Comparison of ENCODE assay signal across 1 cellular context in the genomic region with DNA sequence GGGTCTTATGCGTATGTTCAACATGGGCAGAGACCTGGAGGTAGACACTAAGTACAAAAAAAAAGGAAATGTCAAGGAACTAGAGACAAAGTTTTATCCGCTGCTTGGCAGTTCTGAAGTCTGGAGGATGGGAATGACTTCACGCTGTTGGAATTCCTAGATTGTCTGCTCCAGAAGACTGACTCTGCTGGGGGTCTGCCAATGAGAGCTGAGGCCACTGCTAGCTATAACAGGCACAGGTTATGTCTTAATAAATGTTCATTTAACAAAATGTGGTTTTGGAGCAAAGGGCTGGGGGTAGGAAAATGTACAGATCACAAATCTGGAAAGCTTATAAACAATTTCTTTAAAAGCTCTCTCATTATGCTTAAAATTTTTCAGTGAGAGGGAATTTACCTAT.
A peak's percentile ranks its signal among the peaks of the same experiment; 100 is the strongest.
TF ChIP-seq lines count a peak whose summit lies in the region.

No MANE protein-coding gene starts in this region.

TF ChIP-seq in SK-N-SH, 30 proteins besides CTCF, POLR2A, EP300 and RAD21:
- TF ChIP-seq MXI1 (IDR thresholded peaks at IDR 0.05; ENCODE audit: low read depth, low read length), result no peak
- TF ChIP-seq, protein P1, sequence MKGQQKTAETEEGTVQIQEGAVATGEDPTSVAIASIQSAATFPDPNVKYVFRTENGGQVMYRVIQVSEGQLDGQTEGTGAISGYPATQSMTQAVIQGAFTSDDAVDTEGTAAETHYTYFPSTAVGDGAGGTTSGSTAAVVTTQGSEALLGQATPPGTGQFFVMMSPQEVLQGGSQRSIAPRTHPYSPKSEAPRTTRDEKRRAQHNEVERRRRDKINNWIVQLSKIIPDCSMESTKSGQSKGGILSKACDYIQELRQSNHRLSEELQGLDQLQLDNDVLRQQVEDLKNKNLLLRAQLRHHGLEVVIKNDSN (IDR thresholded peaks at IDR 0.05; ENCODE audit: borderline replicate concordance, low read depth), result no peak
- peak; percentile 72; the same call in 1 of the 2 replicates for TF ChIP-seq TEAD4 (IDR thresholded peaks at IDR 0.05; ENCODE audit: borderline replicate concordance, insufficient read depth)
- TF ChIP-seq, protein P2, sequence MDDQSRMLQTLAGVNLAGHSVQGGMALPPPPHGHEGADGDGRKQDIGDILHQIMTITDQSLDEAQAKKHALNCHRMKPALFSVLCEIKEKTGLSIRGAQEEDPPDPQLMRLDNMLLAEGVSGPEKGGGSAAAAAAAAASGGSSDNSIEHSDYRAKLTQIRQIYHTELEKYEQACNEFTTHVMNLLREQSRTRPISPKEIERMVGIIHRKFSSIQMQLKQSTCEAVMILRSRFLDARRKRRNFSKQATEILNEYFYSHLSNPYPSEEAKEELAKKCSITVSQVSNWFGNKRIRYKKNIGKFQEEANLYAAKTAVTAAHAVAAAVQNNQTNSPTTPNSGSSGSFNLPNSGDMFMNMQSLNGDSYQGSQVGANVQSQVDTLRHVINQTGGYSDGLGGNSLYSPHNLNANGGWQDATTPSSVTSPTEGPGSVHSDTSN (IDR thresholded peaks at IDR 0.05), result peak; percentile 59
- TF ChIP-seq, protein P3, sequence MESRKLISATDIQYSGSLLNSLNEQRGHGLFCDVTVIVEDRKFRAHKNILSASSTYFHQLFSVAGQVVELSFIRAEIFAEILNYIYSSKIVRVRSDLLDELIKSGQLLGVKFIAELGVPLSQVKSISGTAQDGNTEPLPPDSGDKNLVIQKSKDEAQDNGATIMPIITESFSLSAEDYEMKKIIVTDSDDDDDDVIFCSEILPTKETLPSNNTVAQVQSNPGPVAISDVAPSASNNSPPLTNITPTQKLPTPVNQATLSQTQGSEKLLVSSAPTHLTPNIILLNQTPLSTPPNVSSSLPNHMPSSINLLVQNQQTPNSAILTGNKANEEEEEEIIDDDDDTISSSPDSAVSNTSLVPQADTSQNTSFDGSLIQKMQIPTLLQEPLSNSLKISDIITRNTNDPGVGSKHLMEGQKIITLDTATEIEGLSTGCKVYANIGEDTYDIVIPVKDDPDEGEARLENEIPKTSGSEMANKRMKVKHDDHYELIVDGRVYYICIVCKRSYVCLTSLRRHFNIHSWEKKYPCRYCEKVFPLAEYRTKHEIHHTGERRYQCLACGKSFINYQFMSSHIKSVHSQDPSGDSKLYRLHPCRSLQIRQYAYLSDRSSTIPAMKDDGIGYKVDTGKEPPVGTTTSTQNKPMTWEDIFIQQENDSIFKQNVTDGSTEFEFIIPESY (IDR thresholded peaks at IDR 0.05; ENCODE audit: borderline replicate concordance, low read depth), result no peak
- TF ChIP-seq, protein P4, sequence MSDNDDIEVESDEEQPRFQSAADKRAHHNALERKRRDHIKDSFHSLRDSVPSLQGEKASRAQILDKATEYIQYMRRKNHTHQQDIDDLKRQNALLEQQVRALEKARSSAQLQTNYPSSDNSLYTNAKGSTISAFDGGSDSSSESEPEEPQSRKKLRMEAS (IDR thresholded peaks at IDR 0.05; ENCODE audit: low read depth), result no peak
- TF ChIP-seq POLR2AphosphoS5 (IDR thresholded peaks at IDR 0.05; ENCODE audit: low read depth, low read length), result no peak
- TF ChIP-seq NRF1 (IDR thresholded peaks at IDR 0.05; ENCODE audit: low read depth, low read length), result no peak
- no peak for TF ChIP-seq GABPA (IDR thresholded peaks at IDR 0.05; ENCODE audit: low read depth)
- TF ChIP-seq TAF1 (IDR thresholded peaks at IDR 0.05; ENCODE audit: borderline replicate concordance, low read depth, low read length), result no peak
- no peak for TF ChIP-seq ELF1 (IDR thresholded peaks at IDR 0.05)
- no peak for TF ChIP-seq SMC3 (IDR thresholded peaks at IDR 0.05; ENCODE audit: low read depth, low read length)
- TF ChIP-seq CHD2 (IDR thresholded peaks at IDR 0.05; ENCODE audit: low read length, partially characterized antibody), result no peak
- TF ChIP-seq SIN3A (IDR thresholded peaks at IDR 0.05; ENCODE audit: borderline replicate concordance, low read depth, low read length), result no peak
- TF ChIP-seq RFX5 (IDR thresholded peaks at IDR 0.05; ENCODE audit: low read length), result no peak
- TF ChIP-seq, protein P5, sequence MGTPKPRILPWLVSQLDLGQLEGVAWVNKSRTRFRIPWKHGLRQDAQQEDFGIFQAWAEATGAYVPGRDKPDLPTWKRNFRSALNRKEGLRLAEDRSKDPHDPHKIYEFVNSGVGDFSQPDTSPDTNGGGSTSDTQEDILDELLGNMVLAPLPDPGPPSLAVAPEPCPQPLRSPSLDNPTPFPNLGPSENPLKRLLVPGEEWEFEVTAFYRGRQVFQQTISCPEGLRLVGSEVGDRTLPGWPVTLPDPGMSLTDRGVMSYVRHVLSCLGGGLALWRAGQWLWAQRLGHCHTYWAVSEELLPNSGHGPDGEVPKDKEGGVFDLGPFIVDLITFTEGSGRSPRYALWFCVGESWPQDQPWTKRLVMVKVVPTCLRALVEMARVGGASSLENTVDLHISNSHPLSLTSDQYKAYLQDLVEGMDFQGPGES (IDR thresholded peaks at IDR 0.05; ENCODE audit: low read depth, low read length), result no peak
- TF ChIP-seq RCOR1 (IDR thresholded peaks at IDR 0.05; ENCODE audit: low read length), result no peak
- TF ChIP-seq FOSL2 (IDR thresholded peaks at IDR 0.05; ENCODE audit: borderline replicate concordance, low read depth), result peak; percentile 49; the same call in 1 of the 2 replicates
- no peak for TF ChIP-seq MEF2A (IDR thresholded peaks at IDR 0.05; ENCODE audit: borderline replicate concordance, low read depth)
- no peak for TF ChIP-seq FOXM1 (IDR thresholded peaks at IDR 0.05; ENCODE audit: low read depth)
- no peak for TF ChIP-seq YY1 (IDR thresholded peaks at IDR 0.05; ENCODE audit: low read depth)
- TF ChIP-seq, protein P6, sequence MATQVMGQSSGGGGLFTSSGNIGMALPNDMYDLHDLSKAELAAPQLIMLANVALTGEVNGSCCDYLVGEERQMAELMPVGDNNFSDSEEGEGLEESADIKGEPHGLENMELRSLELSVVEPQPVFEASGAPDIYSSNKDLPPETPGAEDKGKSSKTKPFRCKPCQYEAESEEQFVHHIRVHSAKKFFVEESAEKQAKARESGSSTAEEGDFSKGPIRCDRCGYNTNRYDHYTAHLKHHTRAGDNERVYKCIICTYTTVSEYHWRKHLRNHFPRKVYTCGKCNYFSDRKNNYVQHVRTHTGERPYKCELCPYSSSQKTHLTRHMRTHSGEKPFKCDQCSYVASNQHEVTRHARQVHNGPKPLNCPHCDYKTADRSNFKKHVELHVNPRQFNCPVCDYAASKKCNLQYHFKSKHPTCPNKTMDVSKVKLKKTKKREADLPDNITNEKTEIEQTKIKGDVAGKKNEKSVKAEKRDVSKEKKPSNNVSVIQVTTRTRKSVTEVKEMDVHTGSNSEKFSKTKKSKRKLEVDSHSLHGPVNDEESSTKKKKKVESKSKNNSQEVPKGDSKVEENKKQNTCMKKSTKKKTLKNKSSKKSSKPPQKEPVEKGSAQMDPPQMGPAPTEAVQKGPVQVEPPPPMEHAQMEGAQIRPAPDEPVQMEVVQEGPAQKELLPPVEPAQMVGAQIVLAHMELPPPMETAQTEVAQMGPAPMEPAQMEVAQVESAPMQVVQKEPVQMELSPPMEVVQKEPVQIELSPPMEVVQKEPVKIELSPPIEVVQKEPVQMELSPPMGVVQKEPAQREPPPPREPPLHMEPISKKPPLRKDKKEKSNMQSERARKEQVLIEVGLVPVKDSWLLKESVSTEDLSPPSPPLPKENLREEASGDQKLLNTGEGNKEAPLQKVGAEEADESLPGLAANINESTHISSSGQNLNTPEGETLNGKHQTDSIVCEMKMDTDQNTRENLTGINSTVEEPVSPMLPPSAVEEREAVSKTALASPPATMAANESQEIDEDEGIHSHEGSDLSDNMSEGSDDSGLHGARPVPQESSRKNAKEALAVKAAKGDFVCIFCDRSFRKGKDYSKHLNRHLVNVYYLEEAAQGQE (IDR thresholded peaks at IDR 0.05; ENCODE audit: low read depth, low read length), result no peak
- peak; percentile 76 for TF ChIP-seq JUND (IDR thresholded peaks at IDR 0.05)
- peak; percentile 59 for TF ChIP-seq TCF12 (IDR thresholded peaks at IDR 0.05)
- TF ChIP-seq EZH2phosphoT487 (IDR thresholded peaks at IDR 0.05; ENCODE audit: borderline replicate concordance, low read depth), result no peak
- no peak for TF ChIP-seq FOXJ3 (CRISPR knock-in tag; IDR thresholded peaks at IDR 0.05)
- TF ChIP-seq RXRA (IDR thresholded peaks at IDR 0.05; ENCODE audit: borderline replicate concordance, low read depth), result 0 out of 2 replicates have a peak, but pooled peaks have one; percentile 48
- TF ChIP-seq NFIC (IDR thresholded peaks at IDR 0.05; ENCODE audit: borderline replicate concordance), result peak; percentile 55
- no peak for TF ChIP-seq GATA2 (CRISPR knock-in tag; IDR thresholded peaks at IDR 0.05)
- TF ChIP-seq, protein P7, sequence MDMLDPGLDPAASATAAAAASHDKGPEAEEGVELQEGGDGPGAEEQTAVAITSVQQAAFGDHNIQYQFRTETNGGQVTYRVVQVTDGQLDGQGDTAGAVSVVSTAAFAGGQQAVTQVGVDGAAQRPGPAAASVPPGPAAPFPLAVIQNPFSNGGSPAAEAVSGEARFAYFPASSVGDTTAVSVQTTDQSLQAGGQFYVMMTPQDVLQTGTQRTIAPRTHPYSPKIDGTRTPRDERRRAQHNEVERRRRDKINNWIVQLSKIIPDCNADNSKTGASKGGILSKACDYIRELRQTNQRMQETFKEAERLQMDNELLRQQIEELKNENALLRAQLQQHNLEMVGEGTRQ (IDR thresholded peaks at IDR 0.05; ENCODE audit: borderline replicate concordance, low read depth, low read length), result no peak
